ENCODE assay signal across 22 cellular contexts in the genomic region with DNA sequence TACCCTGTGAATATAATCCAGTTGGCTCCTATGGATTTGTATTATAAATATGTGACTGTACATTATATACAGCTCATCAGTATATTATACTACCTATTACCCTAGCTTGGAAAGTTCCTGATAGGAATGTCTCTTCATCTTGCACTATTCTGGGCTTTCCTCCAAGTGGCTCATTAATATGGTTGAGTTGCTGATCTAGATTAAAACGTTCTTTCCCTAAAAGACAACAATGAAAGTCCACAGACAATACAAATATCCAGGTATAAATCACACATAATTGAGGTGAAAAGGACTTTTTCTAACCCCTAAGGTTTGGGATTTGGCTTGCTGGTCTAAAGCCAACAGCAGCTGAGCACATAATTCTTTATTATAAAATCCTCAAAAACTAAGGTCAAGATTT.
DNase-seq lines count a peak whose midpoint lies in the region; ATAC-seq and TF ChIP-seq lines count a peak whose summit lies in the region.
"Had no signal": no experiment of that assay in that cellular context is flagged by ENCODE, and none has a peak within 500 bp of the region (broad histone marks: within the 10 kb centered on the region; RNA-seq: fewer than 3 reads in every experiment).

No MANE protein-coding gene starts in this region.

- TF ChIP-seq CTCF in LNCaP clone FGC (IDR thresholded peaks at IDR 0.05; ENCODE audit: control insufficient read depth, extremely low read depth, insufficient read depth) (no peak), right lobe of liver (IDR thresholded peaks at IDR 0.05) (no peak), left ventricle myocardium inferior (IDR thresholded peaks at IDR 0.05; ENCODE audit: borderline replicate concordance) (no peak)

- H3K36me3 ChIP-seq in adipocyte (ENCODE audit: control insufficient read depth, insufficient read depth, low read length, severe bottlenecking) (no peaks in the 10 kb centered on the region), right lobe of liver (no peaks in the 10 kb centered on the region), left ventricle myocardium inferior (no peaks in the 10 kb centered on the region)
- H3K36me3 ChIP-seq: BLaER1, cardiac muscle cell, HAP-1, neutrophil had no signal

- ATAC-seq in right lobe of liver: peak in 3 of 4 donors; percentile 21 to 28 (median 26)

- H3K27ac ChIP-seq in right lobe of liver: peak overlapping the region in 1 of 3 donors; percentile 19
- H3K27ac ChIP-seq in left ventricle myocardium inferior (replicated peaks): no peak overlapping the region
- H3K27ac ChIP-seq: BLaER1, cardiac muscle cell, neutrophil had no signal

- intact Hi-C loops in right lobe of liver (cut with DNase I): no loop called here
- intact Hi-C loops in left ventricle myocardium inferior (cut with micrococcal nuclease): no loop called here

- 33% methylated on average over 1 of the region's 1 CpG for WGBS in right lobe of liver (ENCODE audit: insufficient coverage, low coverage, low lambda C conversion rate, missing lambda C conversion rate)

- H3K4me3 ChIP-seq in LNCaP clone FGC (ENCODE audit: low read depth, low read length) (no peak overlapping the region), adipocyte (ENCODE audit: low read length) (no peak overlapping the region), right lobe of liver (no peak overlapping the region), left ventricle myocardium inferior (no peak overlapping the region)
- H3K4me3 ChIP-seq: BLaER1, cardiac muscle cell, HAP-1 had no signal

- H3K9me3 ChIP-seq in adipocyte (ENCODE audit: control insufficient read depth, low read length) (no peaks in the 10 kb centered on the region), right lobe of liver (no peaks in the 10 kb centered on the region), left ventricle myocardium inferior (replicated peaks) (no peaks in the 10 kb centered on the region)
- H3K9me3 ChIP-seq: BLaER1, Caco-2, HAP-1, neutrophil had no signal

- TF ChIP-seq POLR2A in right lobe of liver (IDR thresholded peaks at IDR 0.05): no peak

- H3K4me1 ChIP-seq in adipocyte (ENCODE audit: control insufficient read depth, insufficient read depth, low read length): peaks cover 39% of the 10 kb centered on the region
- peaks cover 0 to 36% (median 11%) of the 10 kb centered on the region in 4 donors for H3K4me1 ChIP-seq in right lobe of liver
- H3K4me1 ChIP-seq in left ventricle myocardium inferior: peaks cover 58% of the 10 kb centered on the region
- H3K4me1 ChIP-seq: Caco-2 had no signal

- H3K9ac ChIP-seq in adipocyte (ENCODE audit: low read length): no peak overlapping the region
- H3K9ac ChIP-seq: BLaER1 had no signal

- H3K27me3 ChIP-seq in adipocyte (replicated peaks; ENCODE audit: control insufficient read depth, insufficient read depth, low read length): no peaks in the 10 kb centered on the region
- no peaks in the 10 kb centered on the region for H3K27me3 ChIP-seq in right lobe of liver
- H3K27me3 ChIP-seq in left ventricle myocardium inferior (ENCODE audit: low read depth): no peaks in the 10 kb centered on the region
- H3K27me3 ChIP-seq: BLaER1, cardiac muscle cell, neutrophil had no signal

- DNase-seq in COR-L47 (lab: John Stamatoyannopoulos, UW) (peak; percentile 79), LNCaP clone FGC (ENCODE audit: low read depth) (peak; percentile 83), adipocyte (ENCODE audit: low read depth) (peak; percentile 21), right lobe of liver (no peak), NCI-H187 treated with DMSO at 0.1 percent for 48 hours (lab: John Stamatoyannopoulos, UW) (no peak), cerebellar nuclear complex (lab: John Stamatoyannopoulos, UW) (no peak), left ventricle myocardium inferior (no peak)
- DNase-seq: activated CD4-positive, alpha-beta T cell treated with anti-CD3 and anti-CD28 coated beads for 48 hours; activated naive CD4-positive, alpha-beta T cell treated with Interleukin-2 at 50 U/mL for 16 hours; activated T-cell treated with anti-CD3 and anti-CD28 coated beads, Interleukin-2, amount 50 U/mL, for 24 hours; amygdala; Caco-2; Karpas-422; kidney; NCI-H510A; RPMI8226; small intestine; stimulated activated CD4-positive, alpha-beta T cell treated with anti-CD3 and anti-CD28 coated beads, Interleukin-1b, Interleukin-23, amount 100 ng/mL, for 48 hours had no signal

Comparison
In these comparisons a context has a peak if more than half of its experiments do, and no peak if none do; other contexts are left out.
1. DNase-seq: peak in COR-L47 (single experiment), LNCaP clone FGC (single experiment) and adipocyte (single experiment); none in right lobe of liver (0 of 3), NCI-H187 treated with DMSO at 0.1 percent for 48 hours (single experiment), cerebellar nuclear complex (0 of 2) and left ventricle myocardium inferior (single experiment).